1 cellular context compared by ENCODE assay signal in the genomic region with DNA sequence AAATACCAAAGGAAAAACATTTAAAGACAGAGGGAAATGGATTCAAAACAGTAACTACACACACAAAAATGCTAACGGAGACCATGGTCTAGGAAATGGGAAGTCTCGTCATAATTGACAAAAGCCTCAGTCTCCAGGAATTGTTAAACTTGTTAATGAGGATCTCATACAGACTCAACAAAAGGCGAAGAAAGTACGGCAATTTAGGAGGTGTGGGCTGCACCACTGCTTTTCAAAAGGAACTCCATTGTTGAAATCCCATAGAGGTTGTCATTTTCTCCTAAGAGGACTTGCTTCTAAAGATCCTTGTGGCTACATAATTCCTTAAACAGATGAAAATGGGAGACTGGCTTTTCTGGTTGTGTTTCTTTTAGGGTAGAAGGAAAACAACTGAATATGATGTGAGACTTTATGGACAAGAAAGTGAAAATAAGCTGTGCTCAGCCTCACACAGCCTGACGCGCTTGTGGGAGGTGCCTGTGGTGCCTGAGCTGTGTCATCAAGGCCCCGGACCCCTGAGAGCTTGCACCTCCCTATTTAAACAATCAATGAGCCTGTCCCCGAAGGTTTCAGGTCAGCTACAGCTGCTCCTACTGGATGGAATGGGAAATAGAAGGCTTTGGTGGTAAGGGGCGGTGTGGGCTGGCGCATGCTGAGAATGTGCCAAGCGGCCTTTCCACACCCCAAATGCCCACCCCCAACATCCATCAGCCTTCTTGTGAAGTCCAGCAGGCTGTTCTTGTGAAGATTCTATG.
TF ChIP-seq lines count a peak whose summit lies in the region.

No MANE protein-coding gene starts in this region.

TF ChIP-seq in GM23338, 12 proteins besides CTCF, POLR2A, EP300 and RAD21 (continued from another document):
- TF ChIP-seq ZNF462 (CRISPR knock-in tag; IDR thresholded peaks at IDR 0.05): no peak
- no peak for TF ChIP-seq STAT1 (IDR thresholded peaks at IDR 0.05; ENCODE audit: unreplicated experiment)
- no peak for TF ChIP-seq EZH2phosphoT487 (IDR thresholded peaks at IDR 0.05; ENCODE audit: unreplicated experiment)
